In the genomic region with DNA sequence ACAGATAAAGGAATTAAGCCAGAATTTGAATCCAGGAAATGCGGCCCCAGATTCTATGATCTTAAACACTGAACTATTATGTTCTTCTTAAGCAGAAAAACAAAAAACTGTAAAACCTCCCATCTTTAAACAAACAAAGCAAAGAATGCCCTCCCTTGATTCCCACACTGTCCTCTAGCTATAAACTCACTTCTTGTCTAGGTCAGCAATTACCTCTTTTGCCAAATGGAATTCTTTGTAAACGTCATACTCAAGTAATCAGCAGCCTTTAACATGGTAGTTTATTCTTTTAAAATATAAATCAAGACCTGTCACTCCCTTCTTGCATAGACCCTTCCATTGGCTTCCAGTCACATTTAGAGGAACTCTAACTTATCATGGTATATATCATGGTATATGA, we compare ENCODE assay signal across 8 cellular contexts.
"Had no signal": no experiment of that assay in that cellular context is flagged by ENCODE, and none has a peak within 500 bp of the region (broad histone marks: within the 10 kb centered on the region; RNA-seq: fewer than 3 reads in every experiment).

No MANE protein-coding gene starts in this region.

- H3K4me3 ChIP-seq: GM23248, HAP-1 had no signal

- DNase-seq: GM23248, GOT3, H7, HFFc6, KG1 had no signal

- H3K27ac ChIP-seq: GM23248, HL-60 had no signal

- ATAC-seq: HCT116 had no signal

- H3K9ac ChIP-seq: GM23248 had no signal

- H2AFZ ChIP-seq: GM23248 had no signal

- H3K36me3 ChIP-seq: HAP-1 had no signal

- H3K9me3 ChIP-seq: HAP-1 had no signal
